In genomic region chr15:74382004-74382816, GRCh38 we compare ENCODE assay signal across 7 cellular contexts. TPM values are rescaled to one million over a fixed set of nuclear protein-coding genes. Genes with fewer than 3 reads are reported as not detected.
DNase-seq lines count a peak whose midpoint lies in the region; TF ChIP-seq lines count a peak whose summit lies in the region.

No MANE protein-coding gene starts in this region.

- H3K4me3 Mint-ChIP-seq in type B pancreatic cell = no peak overlapping the region

- H3K27me3 Mint-ChIP-seq in type B pancreatic cell = no peaks in the 10 kb centered on the region

- DNase-seq in KG1 (lab: John Stamatoyannopoulos, UW) (peak; percentile 49), RWPE1 (ENCODE audit: low spot score) (peak; percentile 93), foreskin fibroblast (peak; percentile 72 to 92), occipital lobe (lab: John Stamatoyannopoulos, UW) (peak; percentile 82), type B pancreatic cell (ENCODE audit: extremely low spot score, unreplicated experiment) (peak; percentile 86)
- peak; percentile 92 for DNase-seq in activated effector memory CD4-positive, alpha-beta T cell treated with anti-CD3 and anti-CD28 coated beads, Interleukin-2, amount 50 U/mL, for 16 hours

- H3K4me1 Mint-ChIP-seq in type B pancreatic cell (ENCODE audit: unreplicated experiment) = peaks cover 15% of the 10 kb centered on the region

- CTCF ChIA-PET in RWPE1 (lab: Yijun Ruan, JAX) = interaction anchor here (0.6 to 2.0 kb wide), 21 partner anchors 8 to 164 kb away, joined by 3 to 29 read pairs (median 6); partner anchors contain the start of genes ARID3B and UBL7

- H3K27ac Mint-ChIP-seq in type B pancreatic cell = peak overlapping the region; percentile 87

- POLR2A ChIA-PET in RWPE1 (lab: Yijun Ruan, JAX; ENCODE audit: low non-redundant PET) = interaction anchor here (0.6 kb wide), 1 partner anchor 49 kb away, joined by 8 read pairs; no protein-coding TSS in a partner anchor

- TF ChIP-seq CTCF in GM12873 (IDR thresholded peaks at IDR 0.05; ENCODE audit: insufficient read depth, low read depth, low read length, missing control alignments) = peak; percentile 96
- TF ChIP-seq CTCF in RWPE1 (conservative IDR thresholded peaks at IDR 0.05; ENCODE audit: low read depth) = peak; percentile 89
- TF ChIP-seq CTCF in foreskin fibroblast (IDR thresholded peaks at IDR 0.05; ENCODE audit: low read depth, low read length) = peak; percentile 95
- TF ChIP-seq CTCF in type B pancreatic cell (conservative IDR thresholded peaks at IDR 0.05) = peak; percentile 99

- H3K4me3 ChIP-seq in foreskin fibroblast (ENCODE audit: low read depth in 1 of 2, low read length in 2 of 2) = no peak overlapping the region

- no peaks in the 10 kb centered on the region for H3K36me3 Mint-ChIP-seq in type B pancreatic cell

- peak overlapping the region; percentile 47 for H3K27ac ChIP-seq in RWPE1

- no peaks in the 10 kb centered on the region for H3K9me3 Mint-ChIP-seq in type B pancreatic cell

RNA-seq across cellular contexts. Expression of gene CYP11A1, which starts 14.8 kb away (rescaled TPM):
- total RNA-seq in occipital lobe (not detected), type B pancreatic cell (ENCODE audit: low replicate concordance) (0.80 and 1.0 TPM in 2 replicates)

RNA-seq across cellular contexts. Expression of gene SEMA7A, which starts 51.5 kb away (rescaled TPM):
- 51.5 TPM for total RNA-seq in occipital lobe
- total RNA-seq in type B pancreatic cell (ENCODE audit: low replicate concordance) = 6.3 and 11.2 TPM in 2 replicates
